In genomic region chr2:15969214-15969613, GRCh38 we compare ENCODE assay signal across 16 cellular contexts. TPM values are rescaled to one million over a fixed set of nuclear protein-coding genes. Genes with fewer than 3 reads are reported as not detected.
DNase-seq lines count a peak whose midpoint lies in the region; ATAC-seq and TF ChIP-seq lines count a peak whose summit lies in the region.
"Had no signal": no experiment of that assay in that cellular context is flagged by ENCODE, and none has a peak within 500 bp of the region (broad histone marks: within the 10 kb centered on the region; RNA-seq: fewer than 3 reads in every experiment).

No MANE protein-coding gene starts in this region.

- no peak for ATAC-seq in naive thymus-derived CD4-positive, alpha-beta T cell
- ATAC-seq: A549 had no signal

- H3K27me3 Mint-ChIP-seq in activated naive CD4-positive, alpha-beta T cell treated with anti-CD3 and anti-CD28 coated beads for 36 hours (ENCODE audit: low read depth) = no peaks in the 10 kb centered on the region
- no peaks in the 10 kb centered on the region for H3K27me3 Mint-ChIP-seq in activated naive CD8-positive, alpha-beta T cell treated with anti-CD3 and anti-CD28 coated beads for 36 hours
- peaks cover 0 to 2% (median 0%) of the 10 kb centered on the region in 5 donors for H3K27me3 Mint-ChIP-seq in naive thymus-derived CD4-positive, alpha-beta T cell

- no peak overlapping the region for H3K4me3 Mint-ChIP-seq in activated naive CD4-positive, alpha-beta T cell treated with anti-CD3 and anti-CD28 coated beads for 36 hours
- peak overlapping the region; percentile 19 for H3K4me3 Mint-ChIP-seq in activated naive CD8-positive, alpha-beta T cell treated with anti-CD3 and anti-CD28 coated beads for 36 hours
- H3K4me3 Mint-ChIP-seq in naive thymus-derived CD4-positive, alpha-beta T cell = peak overlapping the region in 1 of 10 donors; percentile 8
- H3K4me3 Mint-ChIP-seq: H9 had no signal

- TF ChIP-seq CTCF in KMS-11 (conservative IDR thresholded peaks at IDR 0.05; ENCODE audit: low read depth, low read length) = no peak
- TF ChIP-seq CTCF in thyroid gland (IDR thresholded peaks at IDR 0.05) = no peak

- no peaks in the 10 kb centered on the region for H3K79me2 ChIP-seq in KMS-11 (ENCODE audit: insufficient read depth, low read depth)

- no peaks in the 10 kb centered on the region for H3K9me3 Mint-ChIP-seq in activated naive CD4-positive, alpha-beta T cell treated with anti-CD3 and anti-CD28 coated beads for 36 hours
- H3K9me3 Mint-ChIP-seq in activated naive CD8-positive, alpha-beta T cell treated with anti-CD3 and anti-CD28 coated beads for 36 hours = no peaks in the 10 kb centered on the region
- H3K9me3 Mint-ChIP-seq in naive thymus-derived CD4-positive, alpha-beta T cell = peaks cover 0 to 1% (median 0%) of the 10 kb centered on the region in 11 donors
- H3K9me3 Mint-ChIP-seq: H9 had no signal

- no peak overlapping the region for H3K27ac ChIP-seq in KMS-11
- no peak overlapping the region for H3K27ac ChIP-seq in naive thymus-derived CD4-positive, alpha-beta T cell (ENCODE audit: low read depth, low read length)
- H3K27ac ChIP-seq in thyroid gland = no peak overlapping the region
- H3K27ac ChIP-seq: A549, BLaER1 had no signal

- H3K9me3 ChIP-seq in naive thymus-derived CD4-positive, alpha-beta T cell (ENCODE audit: control insufficient read depth in 2 of 3, low read length in 3 of 3) = no peaks in the 10 kb centered on the region
- H3K9me3 ChIP-seq in thyroid gland = no peaks in the 10 kb centered on the region
- H3K9me3 ChIP-seq: A549, BLaER1 had no signal

- H4K20me1 ChIP-seq in KMS-11 (ENCODE audit: insufficient read depth) = no peaks in the 10 kb centered on the region
- H4K20me1 ChIP-seq: BLaER1 had no signal

- peaks cover 71% of the 10 kb centered on the region for H3K4me1 Mint-ChIP-seq in activated naive CD4-positive, alpha-beta T cell treated with anti-CD3 and anti-CD28 coated beads for 36 hours (ENCODE audit: low read depth)
- peaks cover 57% of the 10 kb centered on the region for H3K4me1 Mint-ChIP-seq in activated naive CD8-positive, alpha-beta T cell treated with anti-CD3 and anti-CD28 coated beads for 36 hours
- peaks cover 19 to 68% (median 50%) of the 10 kb centered on the region in 7 donors for H3K4me1 Mint-ChIP-seq in naive thymus-derived CD4-positive, alpha-beta T cell

- POLR2A ChIA-PET in naive thymus-derived CD4-positive, alpha-beta T cell (lab: Charles Lee) = interaction anchor here (1.2 kb wide), 1 partner anchor 47 kb away, joined by 3 read pairs; no protein-coding TSS in a partner anchor

- no peak overlapping the region for H3K9ac ChIP-seq in KMS-11
- H3K9ac ChIP-seq: BLaER1 had no signal

- peak overlapping the region; percentile 83 for H3K27ac Mint-ChIP-seq in activated naive CD4-positive, alpha-beta T cell treated with anti-CD3 and anti-CD28 coated beads for 36 hours
- H3K27ac Mint-ChIP-seq in activated naive CD8-positive, alpha-beta T cell treated with anti-CD3 and anti-CD28 coated beads for 36 hours = no peak overlapping the region
- peak overlapping the region in 5 of 9 donors; percentile 15 to 88 (median 24) for H3K27ac Mint-ChIP-seq in naive thymus-derived CD4-positive, alpha-beta T cell
- H3K27ac Mint-ChIP-seq: H9 had no signal

- H3K27me3 ChIP-seq in KMS-11 (ENCODE audit: insufficient read depth, low read depth) (no peaks in the 10 kb centered on the region), thyroid gland (no peaks in the 10 kb centered on the region)
- no peaks in the 10 kb centered on the region for H3K27me3 ChIP-seq in naive thymus-derived CD4-positive, alpha-beta T cell (ENCODE audit: control insufficient read depth in 2 of 2, insufficient read depth in 2 of 2, low read length in 2 of 2)
- H3K27me3 ChIP-seq: BLaER1 had no signal

- H3K36me3 Mint-ChIP-seq in activated naive CD4-positive, alpha-beta T cell treated with anti-CD3 and anti-CD28 coated beads for 36 hours (ENCODE audit: low read depth) = no peaks in the 10 kb centered on the region
- no peaks in the 10 kb centered on the region for H3K36me3 Mint-ChIP-seq in activated naive CD8-positive, alpha-beta T cell treated with anti-CD3 and anti-CD28 coated beads for 36 hours
- H3K36me3 Mint-ChIP-seq in naive thymus-derived CD4-positive, alpha-beta T cell = no peaks in the 10 kb centered on the region

- peaks cover 23% of the 10 kb centered on the region for H3K4me1 ChIP-seq in KMS-11 (ENCODE audit: low read depth, poor library complexity, severe bottlenecking)
- H3K4me1 ChIP-seq in naive thymus-derived CD4-positive, alpha-beta T cell (ENCODE audit: control insufficient read depth in 2 of 2, insufficient read depth in 2 of 2, low read length in 2 of 2) = peaks cover 10 to 23% of the 10 kb centered on the region in 2 donors
- peaks cover 11 to 15% of the 10 kb centered on the region in 2 donors for H3K4me1 ChIP-seq in thyroid gland
- H3K4me1 ChIP-seq: A549 had no signal

- H2AFZ ChIP-seq in KMS-11 (ENCODE audit: low read depth) = no peak overlapping the region

- CTCF ChIA-PET in activated naive CD4-positive, alpha-beta T cell treated with anti-CD3 and anti-CD28 coated beads for 36 hours (lab: Charles Lee) = no interaction called here
- CTCF ChIA-PET in naive thymus-derived CD4-positive, alpha-beta T cell (lab: Charles Lee) = no interaction called here

- H3K4me2 ChIP-seq in KMS-11 = peak overlapping the region; percentile 30; the same call in 1 of the 2 replicates
- H3K4me2 ChIP-seq: A549, BLaER1 had no signal

- intact Hi-C loops in activated naive CD4-positive, alpha-beta T cell treated with anti-CD3 and anti-CD28 coated beads for 36 hours (cut with micrococcal nuclease) = loop anchor here (2.0 to 5.0 kb wide), 7 partner anchors 48 to 826 kb away; partner anchors contain the start of gene CYRIA
- intact Hi-C loops in naive thymus-derived CD4-positive, alpha-beta T cell (cut with micrococcal nuclease) = no loop called here
- intact Hi-C loops in thyroid gland (cut with DNase I) = no loop called here

- TF ChIP-seq POLR2A in thyroid gland (IDR thresholded peaks at IDR 0.05) = no peak

- H3K4me3 ChIP-seq in KMS-11 (IDR thresholded peaks at IDR 0.05; ENCODE audit: insufficient read depth, low read depth, low read length) (no peak overlapping the region), thyroid gland (replicated peaks in 1 of 3) (no peak overlapping the region)
- H3K4me3 ChIP-seq in naive thymus-derived CD4-positive, alpha-beta T cell (ENCODE audit: low read length) = no peak overlapping the region
- H3K4me3 ChIP-seq: A549, BLaER1 had no signal

- no peak for DNase-seq in activated naive CD4-positive, alpha-beta T cell treated with anti-CD3 and anti-CD28 coated beads for 36 hours
- DNase-seq in activated naive CD4-positive, alpha-beta T cell (lab: John Stamatoyannopoulos, UW) = no peak
- no peak for DNase-seq in activated naive CD8-positive, alpha-beta T cell treated with anti-CD3 and anti-CD28 coated beads for 36 hours
- no peak for DNase-seq in naive thymus-derived CD4-positive, alpha-beta T cell
- DNase-seq in NCI-H748 (lab: John Stamatoyannopoulos, UW; ENCODE audit: unreplicated experiment) = no peak
- DNase-seq in thyroid gland = no peak
- DNase-seq: DMS153, DMS79 treated with DMSO at 0.1 percent for 48 hours, EL, GOT3, H9, IMR-90 had no signal

- H3K36me3 ChIP-seq in KMS-11 (ENCODE audit: insufficient read depth) = no peaks in the 10 kb centered on the region
- H3K36me3 ChIP-seq in naive thymus-derived CD4-positive, alpha-beta T cell (ENCODE audit: control insufficient read depth in 2 of 3, insufficient read depth in 3 of 3, low read length in 3 of 3) = no peaks in the 10 kb centered on the region
- no peaks in the 10 kb centered on the region for H3K36me3 ChIP-seq in thyroid gland
- H3K36me3 ChIP-seq: BLaER1 had no signal

- WGBS in thyroid gland, 2 donors = 93 to 95% methylated on average over 4 of the region's 4 CpGs

RNA-seq across cellular contexts. Expression of gene MYCN, which starts 28.9 kb away (rescaled TPM):
- under 1 TPM in 1 of 2 experiments, not detected in 1; 0.19 TPM for total RNA-seq in activated naive CD4-positive, alpha-beta T cell treated with anti-CD3 and anti-CD28 coated beads for 36 hours
- total RNA-seq in activated naive CD8-positive, alpha-beta T cell treated with anti-CD3 and anti-CD28 coated beads for 36 hours = under 1 TPM in 1 of 2 experiments, not detected in 1; 0.16 TPM
- 1 to 10 TPM in 1 of 5 experiments, under 1 TPM in 3, not detected in 1; 0.21 to 2.3 (median 0.47) TPM for total RNA-seq in naive thymus-derived CD4-positive, alpha-beta T cell
- not detected for polyA plus RNA-seq in naive thymus-derived CD4-positive, alpha-beta T cell
- total RNA-seq in thyroid gland = 10 to 100 TPM in 2 of 4 donors, 1 to 10 TPM in 2; 5.9 to 13.3 (median 10.1) TPM
- total RNA-seq: HT-29, IMR-90 had no signal
- polyA plus RNA-seq: A549, IMR-90 had no signal
